ENCODE assay signal across 15 cellular contexts in genomic region chr10:70160798-70161197, GRCh38. TPM values are rescaled to one million over a fixed set of nuclear protein-coding genes. Genes with fewer than 3 reads are reported as not detected.
A peak's percentile ranks its signal among the peaks of the same experiment; 100 is the strongest.
DNase-seq lines count a peak whose midpoint lies in the region; ATAC-seq and TF ChIP-seq lines count a peak whose summit lies in the region.
"Had no signal": no experiment of that assay in that cellular context is flagged by ENCODE, and none has a peak within 500 bp of the region (broad histone marks: within the 10 kb centered on the region; RNA-seq: fewer than 3 reads in every experiment).

No MANE protein-coding gene starts in this region.

- no peak for ATAC-seq in activated T-cell treated with anti-CD3 and anti-CD28 coated beads, Interleukin-2, amount 50 U/mL, for 72 hours (replicated peaks in 1 of 2)
- no peak for ATAC-seq in CD4-positive, alpha-beta T cell (ENCODE audit: poor library complexity)
- ATAC-seq in activated T-helper 17 cell treated with anti-CD3 and anti-CD28 coated beads, Interleukin-2, amount 50 U/mL, for 72 hours (replicated peaks) = no peak
- ATAC-seq in GM21360 (IDR thresholded peaks at IDR 0.05; ENCODE audit: unreplicated experiment) = no peak

- H3K36me3 Mint-ChIP-seq in activated T-cell treated with anti-CD3 and anti-CD28 coated beads, Interleukin-2, amount 50 U/mL, for 72 hours (ENCODE audit: insufficient read depth in 2 of 2) = peaks cover 13 to 42% of the 10 kb centered on the region in 2 donors
- peaks cover 90% of the 10 kb centered on the region for H3K36me3 Mint-ChIP-seq in CD4-positive, alpha-beta T cell (ENCODE audit: low read depth)
- H3K36me3 Mint-ChIP-seq in activated T-helper 17 cell treated with anti-CD3 and anti-CD28 coated beads, Interleukin-2, amount 50 U/mL, for 72 hours (ENCODE audit: low read depth) = peaks cover 100% of the 10 kb centered on the region
- peaks cover 58 to 73% of the 10 kb centered on the region in 2 donors for H3K36me3 Mint-ChIP-seq in CD14-positive monocyte

- no peaks in the 10 kb centered on the region for H3K27me3 Mint-ChIP-seq in activated T-cell treated with anti-CD3 and anti-CD28 coated beads, Interleukin-2, amount 50 U/mL, for 72 hours (ENCODE audit: low read depth)
- no peaks in the 10 kb centered on the region for H3K27me3 Mint-ChIP-seq in CD4-positive, alpha-beta T cell
- no peaks in the 10 kb centered on the region for H3K27me3 Mint-ChIP-seq in activated T-helper 17 cell treated with anti-CD3 and anti-CD28 coated beads, Interleukin-2, amount 50 U/mL, for 72 hours
- no peaks in the 10 kb centered on the region for H3K27me3 Mint-ChIP-seq in CD14-positive monocyte (ENCODE audit: low read depth in 3 of 3)

- H3K27ac ChIP-seq in CD4-positive, alpha-beta T cell (ENCODE audit: low read depth, low read length) = no peak overlapping the region
- peak overlapping the region; percentile 3 for H3K27ac ChIP-seq in osteoblast (ENCODE audit: low read depth, low read length)

- peaks cover 83% of the 10 kb centered on the region for H3K36me3 ChIP-seq in osteoblast (ENCODE audit: insufficient read depth, low read length)

- H3K4me1 Mint-ChIP-seq in activated T-cell treated with anti-CD3 and anti-CD28 coated beads, Interleukin-2, amount 50 U/mL, for 72 hours (ENCODE audit: low read depth) = peaks cover 76% of the 10 kb centered on the region
- H3K4me1 Mint-ChIP-seq in CD4-positive, alpha-beta T cell (ENCODE audit: low read depth) = peaks cover 66% of the 10 kb centered on the region
- H3K4me1 Mint-ChIP-seq in activated T-helper 17 cell treated with anti-CD3 and anti-CD28 coated beads, Interleukin-2, amount 50 U/mL, for 72 hours = peaks cover 37% of the 10 kb centered on the region
- peaks cover 38% of the 10 kb centered on the region for H3K4me1 Mint-ChIP-seq in CD14-positive monocyte

- peak overlapping the region; percentile 45 for H3K27ac Mint-ChIP-seq in activated T-cell treated with anti-CD3 and anti-CD28 coated beads, Interleukin-2, amount 50 U/mL, for 72 hours
- H3K27ac Mint-ChIP-seq in CD4-positive, alpha-beta T cell = peak overlapping the region; percentile 80
- H3K27ac Mint-ChIP-seq in activated T-helper 17 cell treated with anti-CD3 and anti-CD28 coated beads, Interleukin-2, amount 50 U/mL, for 72 hours = peak overlapping the region; percentile 94
- H3K27ac Mint-ChIP-seq in CD14-positive monocyte = no peak overlapping the region
- H3K27ac Mint-ChIP-seq: HFFc6 had no signal

- H3K79me2 ChIP-seq in osteoblast (ENCODE audit: insufficient read depth, low read length) = peaks cover 94% of the 10 kb centered on the region

- no peaks in the 10 kb centered on the region for H3K9me3 ChIP-seq in CD4-positive, alpha-beta T cell (ENCODE audit: control insufficient read depth, low read length)
- H3K9me3 ChIP-seq in osteoblast (ENCODE audit: low read depth, low read length) = no peaks in the 10 kb centered on the region
- H3K9me3 ChIP-seq: BE2C had no signal

- no peak overlapping the region for H3K4me2 ChIP-seq in osteoblast (ENCODE audit: insufficient read depth, low read length)

- H3K9me3 Mint-ChIP-seq in activated T-cell treated with anti-CD3 and anti-CD28 coated beads, Interleukin-2, amount 50 U/mL, for 72 hours = no peaks in the 10 kb centered on the region
- H3K9me3 Mint-ChIP-seq in CD4-positive, alpha-beta T cell = no peaks in the 10 kb centered on the region
- no peaks in the 10 kb centered on the region for H3K9me3 Mint-ChIP-seq in activated T-helper 17 cell treated with anti-CD3 and anti-CD28 coated beads, Interleukin-2, amount 50 U/mL, for 72 hours
- no peaks in the 10 kb centered on the region for H3K9me3 Mint-ChIP-seq in CD14-positive monocyte
- H3K9me3 Mint-ChIP-seq: HFFc6 had no signal

- no peak for TF ChIP-seq CTCF in CD4-positive, alpha-beta T cell (IDR thresholded peaks at IDR 0.05)
- no peak for TF ChIP-seq CTCF in osteoblast (IDR thresholded peaks at IDR 0.05; ENCODE audit: extremely low read depth, low read depth, low read length)
- no peak for TF ChIP-seq CTCF in CD14-positive monocyte (IDR thresholded peaks at IDR 0.05)

- intact Hi-C loops in CD4-positive, alpha-beta T cell (cut with DNase I, micrococcal nuclease) = no loop called here
- intact Hi-C loops in CD14-positive monocyte (cut with micrococcal nuclease) = no loop called here

- H3K4me1 ChIP-seq in osteoblast (ENCODE audit: insufficient read depth, low read length) = peaks cover 39% of the 10 kb centered on the region
- H3K4me1 ChIP-seq: BE2C had no signal

- POLR2A ChIA-PET in CD4-positive, alpha-beta T cell (lab: Charles Lee) = interaction anchor here (2.1 kb wide), 1 partner anchor 14 kb away, joined by 13 read pairs; the partner anchor contains the start of gene TYSND1

- H3K4me3 Mint-ChIP-seq in activated T-cell treated with anti-CD3 and anti-CD28 coated beads, Interleukin-2, amount 50 U/mL, for 72 hours = peak overlapping the region; percentile 79 to 92
- H3K4me3 Mint-ChIP-seq in CD4-positive, alpha-beta T cell = no peak overlapping the region
- peak overlapping the region; percentile 57 for H3K4me3 Mint-ChIP-seq in activated T-helper 17 cell treated with anti-CD3 and anti-CD28 coated beads, Interleukin-2, amount 50 U/mL, for 72 hours
- H3K4me3 Mint-ChIP-seq in CD14-positive monocyte = no peak overlapping the region
- H3K4me3 Mint-ChIP-seq: HFFc6 had no signal

- no peak overlapping the region for H3K4me3 ChIP-seq in osteoblast (ENCODE audit: insufficient read depth, low read length)

- no peak overlapping the region for H2AFZ ChIP-seq in osteoblast (ENCODE audit: low read length)

- CTCF ChIA-PET in CD4-positive, alpha-beta T cell (lab: Charles Lee) = interaction anchor here (0.7 to 2.1 kb wide), 2 partner anchors 10 to 14 kb away, joined by 3 to 20 read pairs; partner anchors contain the start of genes SAR1A and TYSND1

- no peaks in the 10 kb centered on the region for H3K27me3 ChIP-seq in CD4-positive, alpha-beta T cell (ENCODE audit: control insufficient read depth, insufficient read depth, low read length)
- H3K27me3 ChIP-seq in osteoblast (ENCODE audit: insufficient read depth, low read length) = no peaks in the 10 kb centered on the region
- H3K27me3 ChIP-seq: BE2C had no signal

- peaks cover 70% of the 10 kb centered on the region for H4K20me1 ChIP-seq in osteoblast (ENCODE audit: insufficient read depth, low read length)

- no peak for DNase-seq in activated T-cell treated with anti-CD3 and anti-CD28 coated beads, Interleukin-2, amount 50 U/mL, for 72 hours
- DNase-seq in activated T-cell treated with anti-CD3 and anti-CD28 coated beads for 4 hours (no peak), osteoblast (ENCODE audit: insufficient read length, low spot score, missing footprints) (no peak), CD14-positive monocyte (ENCODE audit: low spot score) (no peak)
- no peak for DNase-seq in CD4-positive, alpha-beta T cell
- DNase-seq: BE2C, DMS153, EL, HFFc6, NCI-H1092, NCI-H1694, NCI-H2107, NCI-H69 had no signal

RNA-seq across cellular contexts. Expression of gene SAR1A, which starts 9.5 kb away (rescaled TPM):
- total RNA-seq in activated T-cell treated with anti-CD3 and anti-CD28 coated beads, Interleukin-2, amount 50 U/mL, for 72 hours = 10 to 100 TPM; 87.8 to 97.1 TPM
- 100 to 1,000 TPM; 155 to 157 TPM for total RNA-seq in CD4-positive, alpha-beta T cell
- total RNA-seq in activated T-helper 17 cell treated with anti-CD3 and anti-CD28 coated beads, Interleukin-2, amount 50 U/mL, for 72 hours = 10 to 100 TPM; 70.0 to 92.2 TPM
- total RNA-seq in osteoblast = 219 and 240 TPM in 2 replicates
- 10 to 100 TPM; 36.7 to 47.5 TPM for polyA plus RNA-seq in CD14-positive monocyte

RNA-seq across cellular contexts. Expression of gene TYSND1, which starts 14.3 kb away (rescaled TPM):
- 10 to 100 TPM; 11.8 to 13.8 TPM for total RNA-seq in activated T-cell treated with anti-CD3 and anti-CD28 coated beads, Interleukin-2, amount 50 U/mL, for 72 hours
- 10 to 100 TPM; 12.6 to 13.0 TPM for total RNA-seq in CD4-positive, alpha-beta T cell
- 10 to 100 TPM in 1 of 2 donors, 1 to 10 TPM in 1; 9.6 to 16.4 TPM for total RNA-seq in activated T-helper 17 cell treated with anti-CD3 and anti-CD28 coated beads, Interleukin-2, amount 50 U/mL, for 72 hours
- 13.0 and 15.6 TPM in 2 replicates for total RNA-seq in osteoblast
- 10 to 100 TPM in 1 of 2 donors, 1 to 10 TPM in 1; 8.6 to 11.2 TPM for polyA plus RNA-seq in CD14-positive monocyte

RNA-seq across cellular contexts. Expression of gene AIFM2, which starts 28.2 kb away (rescaled TPM):
- total RNA-seq in activated T-cell treated with anti-CD3 and anti-CD28 coated beads, Interleukin-2, amount 50 U/mL, for 72 hours = 1 to 10 TPM; 6.4 to 7.2 TPM
- total RNA-seq in CD4-positive, alpha-beta T cell = 1 to 10 TPM; 2.3 to 2.5 TPM
- 10 to 100 TPM; 11.3 to 14.3 TPM for total RNA-seq in activated T-helper 17 cell treated with anti-CD3 and anti-CD28 coated beads, Interleukin-2, amount 50 U/mL, for 72 hours
- 14.4 and 14.8 TPM in 2 replicates for total RNA-seq in osteoblast
- polyA plus RNA-seq in CD14-positive monocyte = under 1 TPM; 0.28 to 0.41 TPM

Comparison
In these comparisons a context has a peak if more than half of its experiments do, and no peak if none do; other contexts are left out.
1. H3K27ac Mint-ChIP-seq: peak in activated T-cell treated with anti-CD3 and anti-CD28 coated beads, Interleukin-2, amount 50 U/mL, for 72 hours (single experiment), CD4-positive, alpha-beta T cell (single experiment) and activated T-helper 17 cell treated with anti-CD3 and anti-CD28 coated beads, Interleukin-2, amount 50 U/mL, for 72 hours (single experiment); none in CD14-positive monocyte (0 of 7).
2. H3K4me3 Mint-ChIP-seq: peak in activated T-cell treated with anti-CD3 and anti-CD28 coated beads, Interleukin-2, amount 50 U/mL, for 72 hours (2 of 2) and activated T-helper 17 cell treated with anti-CD3 and anti-CD28 coated beads, Interleukin-2, amount 50 U/mL, for 72 hours (single experiment); none in CD4-positive, alpha-beta T cell (single experiment) and CD14-positive monocyte (0 of 2).